Comparison of ENCODE assay signal across 27 cellular contexts in genomic region chr1:147502760-147503159, GRCh38.
"Had no signal": no experiment of that assay in that cellular context is flagged by ENCODE, and none has a peak within 500 bp of the region (broad histone marks: within the 10 kb centered on the region; RNA-seq: fewer than 3 reads in every experiment).

No MANE protein-coding gene starts in this region.

- H3K9me3 ChIP-seq: colonic mucosa, gastrocnemius medialis, heart right ventricle, left lung, neutrophil, right lobe of liver, thoracic aorta, tibial nerve, upper lobe of left lung had no signal

- H3K4me1 Mint-ChIP-seq: naive thymus-derived CD8-positive, alpha-beta T cell; stimulated activated naive B cell treated with anti-CD40 and anti-IgM and Interleukin-4, amounts not matched to agents 10 μg/mL and 1 μg/mL and 100 μg/mL, for 72 hours had no signal

- H3K27ac ChIP-seq: colonic mucosa, epithelial cell of prostate, gastrocnemius medialis, heart right ventricle, left lung, neutrophil, parathyroid adenoma, right lobe of liver, thoracic aorta, tibial nerve, upper lobe of left lung had no signal

- H3K9ac ChIP-seq: parathyroid adenoma had no signal

- H3K27ac Mint-ChIP-seq: dendritic cell treated with granulocyte-macrophage colony-stimulating factor and Interleukin-4, amounts not matched to agents 40 ng/mL and 50 ng/mL, for 4 days; endodermal cell; naive thymus-derived CD8-positive, alpha-beta T cell; progenitor cell of endocrine pancreas; stimulated activated naive B cell treated with anti-CD40 and anti-IgM and Interleukin-4, amounts not matched to agents 10 μg/mL and 1 μg/mL and 100 μg/mL, for 72 hours; stimulated activated naive CD8-positive, alpha-beta T cell treated with anti-CD3 and anti-CD28 coated beads, Interleukin-15, Interleukin-2, amounts not matched to agents 100 ng/mL and 50 ng/mL, for 24 hours had no signal

- H3K36me3 ChIP-seq: colonic mucosa, gastrocnemius medialis, heart right ventricle, left lung, neutrophil, right lobe of liver, thoracic aorta, tibial nerve, upper lobe of left lung had no signal

- DNase-seq: colonic mucosa; effector CD8-positive, alpha-beta T cell; endodermal cell; foreskin fibroblast; gastrocnemius medialis; heart right ventricle; hippocampal formation; left cardiac atrium; left lung; mesendoderm; midbrain; naive thymus-derived CD8-positive, alpha-beta T cell; right lobe of liver; small intestine; stimulated activated CD4-positive, alpha-beta T cell treated with anti-CD3 and anti-CD28 coated beads, Interleukin-15, amount 100 ng/mL, for 24 hours; stimulated activated CD4-positive, alpha-beta T cell treated with anti-CD3 and anti-CD28 coated beads, Interleukin-2, amount 100 ng/mL, for 48 hours; stimulated activated naive B cell treated with anti-CD40 and anti-IgM and Interleukin-4, amounts not matched to agents 10 μg/mL and 1 μg/mL and 100 μg/mL, for 72 hours; upper lobe of left lung had no signal

- H3K27me3 ChIP-seq: colonic mucosa, gastrocnemius medialis, heart right ventricle, left lung, right lobe of liver, tibial nerve, upper lobe of left lung had no signal

- H3K27me3 Mint-ChIP-seq: progenitor cell of endocrine pancreas had no signal

- H3K9me3 Mint-ChIP-seq: dendritic cell treated with granulocyte-macrophage colony-stimulating factor and Interleukin-4, amounts not matched to agents 40 ng/mL and 50 ng/mL, for 4 days; endodermal cell; naive thymus-derived CD8-positive, alpha-beta T cell; stimulated activated naive B cell treated with anti-CD40 and anti-IgM and Interleukin-4, amounts not matched to agents 10 μg/mL and 1 μg/mL and 100 μg/mL, for 72 hours; stimulated activated naive CD8-positive, alpha-beta T cell treated with anti-CD3 and anti-CD28 coated beads, Interleukin-15, Interleukin-2, amounts not matched to agents 100 ng/mL and 50 ng/mL, for 24 hours had no signal

- H3K36me3 Mint-ChIP-seq: naive thymus-derived CD8-positive, alpha-beta T cell; stimulated activated naive B cell treated with anti-CD40 and anti-IgM and Interleukin-4, amounts not matched to agents 10 μg/mL and 1 μg/mL and 100 μg/mL, for 72 hours had no signal

- H3K4me3 ChIP-seq: colonic mucosa, gastrocnemius medialis, heart right ventricle, left lung, right lobe of liver, thoracic aorta, tibial nerve, upper lobe of left lung had no signal

- H3K4me1 ChIP-seq: colonic mucosa, gastrocnemius medialis, left lung, parathyroid adenoma, right lobe of liver, upper lobe of left lung had no signal

- H3K4me3 Mint-ChIP-seq: dendritic cell treated with granulocyte-macrophage colony-stimulating factor and Interleukin-4, amounts not matched to agents 40 ng/mL and 50 ng/mL, for 4 days; endodermal cell; naive thymus-derived CD8-positive, alpha-beta T cell; stimulated activated naive B cell treated with anti-CD40 and anti-IgM and Interleukin-4, amounts not matched to agents 10 μg/mL and 1 μg/mL and 100 μg/mL, for 72 hours; stimulated activated naive CD8-positive, alpha-beta T cell treated with anti-CD3 and anti-CD28 coated beads, Interleukin-15, Interleukin-2, amounts not matched to agents 100 ng/mL and 50 ng/mL, for 24 hours had no signal

- ATAC-seq: esophagus mucosa; gastrocnemius medialis; heart right ventricle; left cardiac atrium; left lung; naive thymus-derived CD8-positive, alpha-beta T cell; right lobe of liver; stimulated activated naive B cell treated with anti-CD40 and anti-IgM and Interleukin-4, amounts not matched to agents 10 μg/mL and 1 μg/mL and 100 μg/mL, for 72 hours had no signal
